In the genomic region with DNA sequence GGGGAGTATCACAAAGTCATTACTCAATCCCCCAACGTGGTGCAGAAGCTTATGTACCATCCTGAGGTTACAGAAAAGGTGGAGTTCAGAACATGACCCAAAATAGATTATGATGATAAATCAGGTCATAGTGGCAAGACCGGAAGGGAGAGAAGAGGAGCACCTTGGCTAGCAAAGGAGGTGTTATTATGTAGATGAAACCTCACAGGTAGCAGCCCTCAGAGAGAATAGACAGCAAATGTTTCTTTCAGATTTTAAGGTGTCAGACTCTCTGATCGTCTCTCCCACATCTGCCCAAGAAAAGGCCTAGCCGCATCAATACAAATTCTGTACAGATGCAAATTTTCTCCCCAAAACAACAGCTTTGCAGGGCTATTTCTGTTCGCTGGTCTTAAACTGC, we compare ENCODE assay signal across 27 cellular contexts.
"Had no signal": no experiment of that assay in that cellular context is flagged by ENCODE, and none has a peak within 500 bp of the region (broad histone marks: within the 10 kb centered on the region; RNA-seq: fewer than 3 reads in every experiment).

No MANE protein-coding gene starts in this region.

- DNase-seq: activated CD4-positive, alpha-beta T cell treated with anti-CD3 and anti-CD28 coated beads for 4 hours; activated CD4-positive, alpha-beta T cell treated with anti-CD3 and anti-CD28 coated beads, Interleukin-2, amount 50 U/mL, for 4 hours; activated CD8-positive, alpha-beta T cell treated with anti-CD3 and anti-CD28 coated beads, Interleukin-2, amount 10 ng/mL, durations not matched to agents 7 days and 5 days; activated effector memory CD4-positive, alpha-beta T cell treated with Interleukin-2 at 50 U/mL for 16 hours; activated naive CD4-positive, alpha-beta T cell; activated naive CD8-positive, alpha-beta T cell treated with anti-CD3 and anti-CD28 coated beads, Interleukin-2, amount 50 U/mL, for 24 hours; activated T-cell treated with anti-CD3 and anti-CD28 coated beads, Interleukin-2, amount 50 U/mL, for 24 hours; amniotic stem cell; body of pancreas; MG63; MV-4-11; NCI-H1092 treated with DMSO at 0.1 percent for 48 hours; NCI-H187 treated with DMSO at 0.1 percent for 48 hours; NCI-H2081 treated with DMSO at 0.1 percent for 48 hours; NCI-H2171 treated with DMSO at 0.1 percent for 48 hours; NCI-H226; NCI-H510A treated with DMSO at 0.1 percent for 48 hours; PC-9; SHP77 treated with DMSO at 0.1 percent for 48 hours; T-cell; T-helper 2 cell; WERI-Rb-1 had no signal

- H3K27me3 ChIP-seq: ascending aorta, body of pancreas, MG63 had no signal

- H3K4me3 ChIP-seq: ascending aorta, body of pancreas, MG63, PC-9 had no signal

- H3K4me2 ChIP-seq: PC-9 had no signal

- H3K4me1 ChIP-seq: ascending aorta, body of pancreas had no signal

- H3K27me3 Mint-ChIP-seq: activated naive CD8-positive, alpha-beta T cell treated with anti-CD3 and anti-CD28 coated beads, Interleukin-2, amount 50 U/mL, for 24 hours; activated T-cell treated with anti-CD3 and anti-CD28 coated beads, Interleukin-2, amount 50 U/mL, for 24 hours; central memory CD8-positive, alpha-beta T cell; T-cell had no signal

- ATAC-seq: activated CD4-positive, CD25-positive, alpha-beta regulatory T cell treated with anti-CD3 and anti-CD28 coated beads, Interleukin-2, amount 50 U/mL, for 24 hours; activated CD8-positive, alpha-beta T cell treated with anti-CD3 and anti-CD28 coated beads, Interleukin-2, amount 10 ng/mL, durations not matched to agents 7 days and 5 days; activated naive CD4-positive, alpha-beta T cell treated with anti-CD3 and anti-CD28 coated beads, Interleukin-2, amount 50 U/mL, for 72 hours; activated naive CD8-positive, alpha-beta T cell treated with anti-CD3 and anti-CD28 coated beads, Interleukin-2, amount 50 U/mL, for 24 hours; body of pancreas; T-cell had no signal

- H3K9me3 ChIP-seq: ascending aorta, body of pancreas, MG63 had no signal

- H3K9me3 Mint-ChIP-seq: activated T-helper 1 cell treated with anti-CD3 and anti-CD28 coated beads, Interleukin-12 subunit alpha, Interleukin-12 subunit beta, Interleukin-2, Interleukin-4 antibody, amounts not matched to agents 30 ng/mL and 10 ng/mL and 1 ng/mL, durations not matched to agents 14 hours and 24 hours and 36 hours had no signal

- H2AFZ ChIP-seq: PC-9 had no signal

- H3K4me3 Mint-ChIP-seq: activated CD8-positive, alpha-beta T cell treated with anti-CD3 and anti-CD28 coated beads, Interleukin-2, amount 10 ng/mL, durations not matched to agents 7 days and 5 days; activated naive CD8-positive, alpha-beta T cell treated with anti-CD3 and anti-CD28 coated beads, Interleukin-2, amount 50 U/mL, for 24 hours; activated T-cell treated with anti-CD3 and anti-CD28 coated beads, Interleukin-2, amount 50 U/mL, for 24 hours; activated T-helper 1 cell treated with anti-CD3 and anti-CD28 coated beads, Interleukin-12 subunit alpha, Interleukin-12 subunit beta, Interleukin-2, Interleukin-4 antibody, amounts not matched to agents 30 ng/mL and 10 ng/mL and 1 ng/mL, durations not matched to agents 14 hours and 24 hours and 36 hours; central memory CD8-positive, alpha-beta T cell; T-cell had no signal

- H3K4me1 Mint-ChIP-seq: activated naive CD8-positive, alpha-beta T cell treated with anti-CD3 and anti-CD28 coated beads, Interleukin-2, amount 50 U/mL, for 24 hours; central memory CD8-positive, alpha-beta T cell; T-cell had no signal

- H3K27ac ChIP-seq: ascending aorta, body of pancreas, PC-9, WERI-Rb-1 had no signal

- H3K36me3 ChIP-seq: ascending aorta, MG63, WERI-Rb-1 had no signal

- H3K36me3 Mint-ChIP-seq: activated naive CD4-positive, alpha-beta T cell treated with anti-CD3 and anti-CD28 coated beads, Interleukin-2, amount 50 U/mL, for 72 hours; T-cell had no signal

- H3K27ac Mint-ChIP-seq: activated CD8-positive, alpha-beta T cell treated with anti-CD3 and anti-CD28 coated beads, Interleukin-2, amount 10 ng/mL, durations not matched to agents 7 days and 5 days; activated naive CD4-positive, alpha-beta T cell treated with anti-CD3 and anti-CD28 coated beads, Interleukin-2, amount 50 U/mL, for 72 hours; activated naive CD8-positive, alpha-beta T cell treated with anti-CD3 and anti-CD28 coated beads, Interleukin-2, amount 50 U/mL, for 24 hours; activated T-cell treated with anti-CD3 and anti-CD28 coated beads, Interleukin-2, amount 50 U/mL, for 24 hours; activated T-helper 1 cell treated with anti-CD3 and anti-CD28 coated beads, Interleukin-12 subunit alpha, Interleukin-12 subunit beta, Interleukin-2, Interleukin-4 antibody, amounts not matched to agents 30 ng/mL and 10 ng/mL and 1 ng/mL, durations not matched to agents 14 hours and 24 hours and 36 hours; T-cell had no signal
